23 cellular contexts compared by ENCODE assay signal in genomic region chr17:82632461-82632860, GRCh38. TPM values are rescaled to one million over a fixed set of nuclear protein-coding genes. Genes with fewer than 3 reads are reported as not detected.
DNase-seq lines count a peak whose midpoint lies in the region; ATAC-seq, FAIRE-seq and TF ChIP-seq lines count a peak whose summit lies in the region.
"Had no signal": no experiment of that assay in that cellular context is flagged by ENCODE, and none has a peak within 500 bp of the region (broad histone marks: within the 10 kb centered on the region; RNA-seq: fewer than 3 reads in every experiment).

No MANE protein-coding gene starts in this region.

- RAD21 ChIA-PET in GM12878 (lab: Charles Lee; ENCODE audit: unreplicated experiment): no interaction called here

- no peak overlapping the region for H2BK120ac ChIP-seq in trophoblast cell (ENCODE audit: insufficient read depth, low read length, poor library complexity)

- no TSS peak for BruUV-seq in GM12878 (replicated peaks; lab: Mats Ljungman, UMichigan)

- in situ Hi-C loops in GM12878 (cut with MboI): no loop called here

- H3K4me3 ChIP-seq in GM12864 (ENCODE audit: low read depth, low read length) (no peak overlapping the region), HEK293 (ENCODE audit: low read depth, low read length) (no peak overlapping the region), GM12878 (no peak overlapping the region), trophoblast cell (ENCODE audit: low read depth, low read length) (no peak overlapping the region)
- H3K4me3 ChIP-seq: A549, SJSA1 had no signal

- H3K9me3 Mint-ChIP-seq in natural killer cell treated with Interleukin-12 subunit alpha and Interleukin-12 subunit beta and Interleukin-15 and Interleukin-18, amount 100 ng/mL, for 72 hours: no peaks in the 10 kb centered on the region

- CTCF ChIA-PET in HEK293 (lab: Yijun Ruan, JAX): interaction anchor here (0.7 to 2.4 kb wide), 2 partner anchors 10 to 17 kb away, joined by 3 to 8 read pairs; no protein-coding TSS in a partner anchor
- CTCF ChIA-PET in GM12878 (lab: Yijun Ruan, JAX): no interaction called here

- no peak overlapping the region for H4K91ac ChIP-seq in trophoblast cell (ENCODE audit: low read depth, low read length)

- H2AFZ ChIP-seq in GM12878 (ENCODE audit: control insufficient read depth, low read depth, low read length) (no peak overlapping the region), trophoblast cell (ENCODE audit: insufficient read depth, low read length, poor library complexity) (no peak overlapping the region)

- H3K36me3 Mint-ChIP-seq in natural killer cell treated with Interleukin-12 subunit alpha and Interleukin-12 subunit beta and Interleukin-15 and Interleukin-18, amount 100 ng/mL, for 72 hours: peaks cover 26% of the 10 kb centered on the region

- TF ChIP-seq POLR2A in GM12878 (IDR thresholded peaks at IDR 0.05; ENCODE audit: low read depth, low read length): no peak

- no peak overlapping the region for H2BK12ac ChIP-seq in trophoblast cell (ENCODE audit: low read length)

- no peak overlapping the region for H4K12ac ChIP-seq in trophoblast cell (ENCODE audit: low read depth, low read length)

- H3K18ac ChIP-seq in trophoblast cell (ENCODE audit: low read length): no peak overlapping the region

- H3K4me1 ChIP-seq in HEK293 (ENCODE audit: control insufficient read depth, insufficient read depth, low read length): no peaks in the 10 kb centered on the region
- H3K4me1 ChIP-seq in GM12878 (ENCODE audit: control insufficient read depth, insufficient read depth, low read length): no peaks in the 10 kb centered on the region
- peaks cover 0 to 4% of the 10 kb centered on the region in 2 experiments for H3K4me1 ChIP-seq in trophoblast cell (ENCODE audit: control insufficient read depth in 1 of 2, insufficient read depth in 2 of 2, low read length in 2 of 2)
- H3K4me1 ChIP-seq: A549, BE2C, SJSA1 had no signal

- WGBS in GM12878 (ENCODE audit: insufficient coverage, insufficient replicate concordance, low lambda C conversion rate, missing lambda C conversion rate): 10% methylated on average over 7 of the region's 7 CpGs
- WGBS in trophoblast cell (ENCODE audit: extremely low coverage, insufficient coverage, insufficient read length): no CpG with 5 or more reads among the region's 7 CpGs

- ATAC-seq in GM12878 (no peak), HG02623 (IDR thresholded peaks at IDR 0.05; ENCODE audit: unreplicated experiment) (no peak)
- ATAC-seq in natural killer cell treated with Interleukin-12 subunit alpha and Interleukin-12 subunit beta and Interleukin-15 and Interleukin-18, amount 100 ng/mL, for 72 hours: no peak
- ATAC-seq: A549, Right ventricle myocardium inferior had no signal

- H3K9ac ChIP-seq in GM12878 (ENCODE audit: control insufficient read depth, insufficient read depth, low read length): no peak overlapping the region
- no peak overlapping the region for H3K9ac ChIP-seq in trophoblast cell (ENCODE audit: low read length)

- SMC1A ChIA-PET in GM12878 (lab: Charles Lee; ENCODE audit: uncharacterized antibody, unreplicated experiment): no interaction called here

- no peak overlapping the region for H3K4me3 Mint-ChIP-seq in natural killer cell treated with Interleukin-12 subunit alpha and Interleukin-12 subunit beta and Interleukin-15 and Interleukin-18, amount 100 ng/mL, for 72 hours

- peak; percentile 54 for DNase-seq in GM12864 (ENCODE audit: low read depth)
- peak; percentile 12 for DNase-seq in GM12878 (ENCODE audit: low read depth, low spot score)
- DNase-seq in trophoblast cell: no peak
- DNase-seq in natural killer cell treated with Interleukin-12 subunit alpha and Interleukin-12 subunit beta and Interleukin-15 and Interleukin-18, amount 100 ng/mL, for 72 hours (ENCODE audit: low spot score): no peak
- no peak for DNase-seq in ecto neural progenitor cell (ENCODE audit: low spot score)
- DNase-seq in frontal cortex (ENCODE audit: low spot score in 2 of 2): no peak
- DNase-seq: BE2C, DMS79, KG1, NCI-H1105 treated with DMSO at 0.1 percent for 48 hours, NCI-H1694, NCI-H2081, NCI-H2171, NCI-H345, NCI-H524 treated with DMSO at 0.1 percent for 48 hours, OCI-M1 had no signal

- H3K79me1 ChIP-seq in trophoblast cell (ENCODE audit: low read length): no peaks in the 10 kb centered on the region

- no peaks in the 10 kb centered on the region for H3K27me3 Mint-ChIP-seq in natural killer cell treated with Interleukin-12 subunit alpha and Interleukin-12 subunit beta and Interleukin-15 and Interleukin-18, amount 100 ng/mL, for 72 hours

- TF ChIP-seq RAD21 in GM12878 (IDR thresholded peaks at IDR 0.05; ENCODE audit: insufficient read depth, low read depth, low read length): no peak

- peaks cover 22 to 24% of the 10 kb centered on the region in 2 donors for H3K4me1 Mint-ChIP-seq in natural killer cell treated with Interleukin-12 subunit alpha and Interleukin-12 subunit beta and Interleukin-15 and Interleukin-18, amount 100 ng/mL, for 72 hours (ENCODE audit: low read depth in 2 of 2)

- intact Hi-C loops in GM12878 (cut with micrococcal nuclease; ENCODE audit: unreplicated experiment): no loop called here

- no peak overlapping the region for H3K14ac ChIP-seq in trophoblast cell (ENCODE audit: low read length)

- no peak overlapping the region for H2BK5ac ChIP-seq in trophoblast cell (ENCODE audit: low read depth, low read length, poor library complexity)

- H4K8ac ChIP-seq in trophoblast cell (ENCODE audit: low read depth, low read length): no peak overlapping the region

- H2AK5ac ChIP-seq in trophoblast cell (ENCODE audit: low read length): no peak overlapping the region

- no peak for FAIRE-seq in GM12878 (lab: Jason Lieb, UNC)
- FAIRE-seq in frontal cortex (lab: Jason Lieb, UNC): no peak
- FAIRE-seq: A549, GM12891, H1 had no signal

- H3K27ac Mint-ChIP-seq in natural killer cell treated with Interleukin-12 subunit alpha and Interleukin-12 subunit beta and Interleukin-15 and Interleukin-18, amount 100 ng/mL, for 72 hours: no peak overlapping the region

- TF ChIP-seq EP300 in GM12878 (IDR thresholded peaks at IDR 0.05; ENCODE audit: borderline replicate concordance in 1 of 2, control insufficient read depth in 1 of 2, low read depth in 2 of 2, low read length in 2 of 2): no peak

- H3K27ac ChIP-seq in HEK293 (ENCODE audit: extremely low read depth, low read depth, low read length) (no peak overlapping the region), GM12878 (ENCODE audit: control insufficient read depth, insufficient read depth) (no peak overlapping the region), trophoblast cell (ENCODE audit: low read depth, low read length) (no peak overlapping the region)
- H3K27ac ChIP-seq: A549, SJSA1 had no signal

- POLR2A ChIA-PET in HEK293 (lab: Yijun Ruan, JAX) (no interaction called here), GM12878 (lab: Charles Lee) (interaction anchor here (0.7 kb wide), 1 partner anchor 679 kb away, joined by 3 read pairs; no protein-coding TSS in a partner anchor)

- H3K36me3 ChIP-seq in HEK293 (ENCODE audit: control insufficient read depth in 2 of 2, insufficient read depth in 1 of 2, low read length in 2 of 2) (peaks cover 68 to 74% of the 10 kb centered on the region in 2 experiments), GM12878 (ENCODE audit: control insufficient read depth in 2 of 2, insufficient read depth in 2 of 2, low read length in 1 of 2) (peaks cover 7 to 17% of the 10 kb centered on the region in 2 experiments), trophoblast cell (ENCODE audit: control insufficient read depth in 1 of 2, insufficient read depth in 2 of 2, low read length in 2 of 2) (peaks cover 31 to 32% of the 10 kb centered on the region in 2 experiments)

- no peak overlapping the region for H3K23ac ChIP-seq in trophoblast cell (ENCODE audit: low read length)

- peak overlapping the region; percentile 2 for H3K4ac ChIP-seq in trophoblast cell (ENCODE audit: low read depth, low read length)

- no peak for TF ChIP-seq CTCF in GM12864 (IDR thresholded peaks at IDR 0.05; ENCODE audit: low read depth, low read length, missing control alignments)
- no peak for TF ChIP-seq CTCF in HEK293 (tag by site-specific recombination; IDR thresholded peaks at IDR 0.05)
- no peak for TF ChIP-seq CTCF in GM12878 (IDR thresholded peaks at IDR 0.05 in 2 of 3, conservative IDR thresholded peaks at IDR 0.05 in 1 of 3; ENCODE audit: control insufficient read depth in 2 of 3, extremely low read depth in 1 of 3, insufficient read depth in 1 of 3, low read depth in 3 of 3, low read length in 3 of 3)

- H3K4me2 ChIP-seq in GM12878 (ENCODE audit: control insufficient read depth, insufficient read depth) (no peak overlapping the region), trophoblast cell (ENCODE audit: low read length) (no peak overlapping the region)
- H3K4me2 ChIP-seq: A549 had no signal

- H3K9me3 ChIP-seq in HEK293 (ENCODE audit: control insufficient read depth, insufficient read depth, low read depth, low read length) (no peaks in the 10 kb centered on the region), GM12878 (replicated peaks; ENCODE audit: control insufficient read depth, insufficient read depth, low read length) (no peaks in the 10 kb centered on the region; the same call in 2 of the 3 replicates), trophoblast cell (ENCODE audit: insufficient read depth, low read depth, low read length) (no peaks in the 10 kb centered on the region)
- H3K9me3 ChIP-seq: A549, BE2C, SJSA1 had no signal

- peaks cover 33% of the 10 kb centered on the region for H3K79me2 ChIP-seq in GM12878 (ENCODE audit: control insufficient read depth, insufficient read depth, low read length)
- peaks cover 4% of the 10 kb centered on the region for H3K79me2 ChIP-seq in trophoblast cell (ENCODE audit: control insufficient read depth, insufficient read depth, low read length, poor library complexity)

- no peaks in the 10 kb centered on the region for H3K27me3 ChIP-seq in GM12878 (replicated peaks in 1 of 2; ENCODE audit: control insufficient read depth in 2 of 2, insufficient read depth in 2 of 2, low read length in 1 of 2)
- no peaks in the 10 kb centered on the region for H3K27me3 ChIP-seq in trophoblast cell (ENCODE audit: insufficient read depth, low read length)
- H3K27me3 ChIP-seq: BE2C, SJSA1 had no signal

- peaks cover 3% of the 10 kb centered on the region for H4K20me1 ChIP-seq in GM12878 (ENCODE audit: control insufficient read depth, insufficient read depth)

RNA-seq across cellular contexts. Expression of gene WDR45B, which starts 15.8 kb away (rescaled TPM):
- total RNA-seq in GM12878 (2013; cell fraction: nucleolus; rRNA removed): 85.3 and 88.7 TPM in 2 replicates
- 27.6 and 35.7 TPM in 2 replicates for total RNA-seq in GM12878 (2014; rRNA removed)
- 20.1 and 22.7 TPM in 2 replicates for total RNA-seq in GM12878 (2014; rRNA removed; fragmentation: Illumina TruSeq; extraction: Trizol)
- 26.5 and 26.7 TPM in 2 replicates for total RNA-seq in GM12878 (2021)
- polyA plus RNA-seq in GM12878 (2011; ENCODE audit: low read depth): 27.1 TPM
- polyA plus RNA-seq in GM12878 (2011; rRNA removed): 66.9 and 73.7 TPM in 2 replicates
- 63.8 and 67.7 TPM in 2 replicates for polyA plus RNA-seq in GM12878 (2011; cell fraction: cytosol; rRNA removed)
- polyA plus RNA-seq in GM12878 (2011; cell fraction: nucleus; rRNA removed): 167 and 250 TPM in 2 replicates
- 44.4 and 51.0 TPM in 2 replicates for polyA plus RNA-seq in GM12878 (2012)
- 20.7 and 24.4 TPM in 2 replicates for polyA plus RNA-seq in GM12878 (2014; fragmentation: Illumina TruSeq; extraction: Trizol)
- polyA plus RNA-seq in GM12878 (2014; fragmentation: Nextera tagmentation; extraction: Ambion mirVana): 1 to 10 TPM; 1.0 to 2.5 TPM
- polyA plus RNA-seq in GM12878 (2014; rRNA removed): 34.4 and 37.1 TPM in 2 replicates
- 10 to 100 TPM; 26.7 to 31.2 TPM for polyA plus RNA-seq in GM12878 (2016; fragmentation: Nextera tagmentation; extraction: Ambion mirVana)
- 33.8 and 47.2 TPM in 2 replicates for polyA minus RNA-seq in GM12878 (2011; rRNA and poly(A)+ RNA removed)
- polyA minus RNA-seq in GM12878 (2011; cell fraction: cytosol; rRNA and poly(A)+ RNA removed): 17.6 and 23.0 TPM in 2 replicates
- 35.7 and 37.6 TPM in 2 replicates for polyA minus RNA-seq in GM12878 (2011; cell fraction: nucleus; rRNA and poly(A)+ RNA removed)
- polyA plus RNA-seq in trophoblast cell (2013): 69.9 and 72.0 TPM in 2 replicates
- total RNA-seq in natural killer cell treated with Interleukin-12 subunit alpha and Interleukin-12 subunit beta and Interleukin-15 and Interleukin-18, amount 100 ng/mL, for 72 hours: 10 to 100 TPM; 68.0 to 75.7 TPM
- total RNA-seq in frontal cortex: 45.2 TPM

Comparison
In these comparisons a context has a peak if more than half of its experiments do, and no peak if none do; other contexts are left out.
1. DNase-seq: peak in GM12864 (single experiment) and GM12878 (single experiment); none in trophoblast cell (0 of 2), natural killer cell treated with Interleukin-12 subunit alpha and Interleukin-12 subunit beta and Interleukin-15 and Interleukin-18, amount 100 ng/mL, for 72 hours (single experiment), ecto neural progenitor cell (single experiment) and frontal cortex (0 of 2).